Comparison of ENCODE assay signal across 1 cellular context in the genomic region with DNA sequence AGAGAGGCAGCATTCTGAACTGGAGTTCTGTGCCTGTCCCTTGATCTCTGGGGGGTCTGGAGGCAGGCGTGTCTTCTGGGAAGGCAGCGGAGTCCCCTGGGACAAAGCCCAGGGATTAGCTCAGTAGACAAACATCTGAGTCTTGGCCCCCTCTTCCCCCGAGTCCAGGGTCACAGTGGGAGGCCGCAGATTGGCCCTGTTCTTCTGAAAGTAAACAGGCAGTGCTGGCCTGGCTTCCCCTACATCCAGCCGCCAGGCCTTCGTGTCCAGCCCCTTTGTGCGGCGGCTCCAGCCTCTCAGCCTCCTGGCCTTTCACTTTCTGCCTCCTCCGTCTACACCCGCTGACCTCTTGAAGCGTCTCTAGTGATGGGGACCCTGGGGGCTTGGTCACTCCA.
TF ChIP-seq lines count a peak whose summit lies in the region.

No MANE protein-coding gene starts in this region.

TF ChIP-seq in HepG2, 621 proteins besides CTCF, POLR2A, EP300 and RAD21 (continued from another document and continues in another):
- TF ChIP-seq UBTF (CRISPR knock-in tag; IDR thresholded peaks at IDR 0.05) (peak; percentile 78), KDM2A (CRISPR knock-in tag; IDR thresholded peaks at IDR 0.05; ENCODE audit: borderline replicate concordance, low read depth) (peak; percentile 24; the same call in 1 of the 2 replicates), ZNF775 (CRISPR knock-in tag; IDR thresholded peaks at IDR 0.05; ENCODE audit: borderline replicate concordance) (no peak), KLF11 (CRISPR knock-in tag; IDR thresholded peaks at IDR 0.05) (no peak), ZBTB1 (CRISPR knock-in tag; IDR thresholded peaks at IDR 0.05; ENCODE audit: borderline replicate concordance) (no peak), ZBTB42 (CRISPR knock-in tag; IDR thresholded peaks at IDR 0.05) (peak; percentile 69; the same call in 1 of the 2 replicates), REL (CRISPR knock-in tag; conservative IDR thresholded peaks at IDR 0.05) (no peak), SRY (CRISPR knock-in tag; IDR thresholded peaks at IDR 0.05) (no peak), ZKSCAN1 (IDR thresholded peaks at IDR 0.05; ENCODE audit: low read length) (no peak), ZNF317 (CRISPR knock-in tag; IDR thresholded peaks at IDR 0.05) (0 out of 2 replicates have a peak, but pooled peaks have one; percentile 45), TBX3 (IDR thresholded peaks at IDR 0.05; ENCODE audit: borderline replicate concordance) (no peak), ZNF407 (CRISPR knock-in tag; IDR thresholded peaks at IDR 0.05; ENCODE audit: not compliant biosample characterization) (no peak), USF2 (IDR thresholded peaks at IDR 0.05; ENCODE audit: low read depth, low read length) (no peak), USF2 (CRISPR knock-in tag; IDR thresholded peaks at IDR 0.05; ENCODE audit: borderline replicate concordance) (no peak), GZF1 (CRISPR knock-in tag; IDR thresholded peaks at IDR 0.05) (no peak), ZNF609 (CRISPR knock-in tag; IDR thresholded peaks at IDR 0.05; ENCODE audit: borderline replicate concordance) (peak; percentile 80; the same call in 1 of the 2 replicates), ZFP36L1 (CRISPR knock-in tag; IDR thresholded peaks at IDR 0.05) (peak; percentile 42; the same call in 1 of the 2 replicates)
- TF ChIP-seq, protein P1, sequence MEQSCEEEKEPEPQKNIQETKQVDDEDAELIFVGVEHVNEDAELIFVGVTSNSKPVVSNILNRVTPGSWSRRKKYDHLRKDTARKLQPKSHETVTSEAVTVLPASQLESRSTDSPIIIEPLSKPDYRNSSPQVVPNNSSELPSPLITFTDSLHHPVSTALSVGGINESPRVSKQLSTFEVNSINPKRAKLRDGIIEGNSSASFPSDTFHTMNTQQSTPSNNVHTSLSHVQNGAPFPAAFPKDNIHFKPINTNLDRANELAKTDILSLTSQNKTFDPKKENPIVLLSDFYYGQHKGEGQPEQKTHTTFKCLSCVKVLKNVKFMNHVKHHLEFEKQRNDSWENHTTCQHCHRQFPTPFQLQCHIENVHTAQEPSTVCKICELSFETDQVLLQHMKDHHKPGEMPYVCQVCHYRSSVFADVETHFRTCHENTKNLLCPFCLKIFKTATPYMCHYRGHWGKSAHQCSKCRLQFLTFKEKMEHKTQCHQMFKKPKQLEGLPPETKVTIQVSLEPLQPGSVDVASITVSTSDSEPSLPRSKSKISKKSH (CRISPR knock-in tag; IDR thresholded peaks at IDR 0.05; ENCODE audit: borderline replicate concordance) = no peak
- TF ChIP-seq, protein P2, sequence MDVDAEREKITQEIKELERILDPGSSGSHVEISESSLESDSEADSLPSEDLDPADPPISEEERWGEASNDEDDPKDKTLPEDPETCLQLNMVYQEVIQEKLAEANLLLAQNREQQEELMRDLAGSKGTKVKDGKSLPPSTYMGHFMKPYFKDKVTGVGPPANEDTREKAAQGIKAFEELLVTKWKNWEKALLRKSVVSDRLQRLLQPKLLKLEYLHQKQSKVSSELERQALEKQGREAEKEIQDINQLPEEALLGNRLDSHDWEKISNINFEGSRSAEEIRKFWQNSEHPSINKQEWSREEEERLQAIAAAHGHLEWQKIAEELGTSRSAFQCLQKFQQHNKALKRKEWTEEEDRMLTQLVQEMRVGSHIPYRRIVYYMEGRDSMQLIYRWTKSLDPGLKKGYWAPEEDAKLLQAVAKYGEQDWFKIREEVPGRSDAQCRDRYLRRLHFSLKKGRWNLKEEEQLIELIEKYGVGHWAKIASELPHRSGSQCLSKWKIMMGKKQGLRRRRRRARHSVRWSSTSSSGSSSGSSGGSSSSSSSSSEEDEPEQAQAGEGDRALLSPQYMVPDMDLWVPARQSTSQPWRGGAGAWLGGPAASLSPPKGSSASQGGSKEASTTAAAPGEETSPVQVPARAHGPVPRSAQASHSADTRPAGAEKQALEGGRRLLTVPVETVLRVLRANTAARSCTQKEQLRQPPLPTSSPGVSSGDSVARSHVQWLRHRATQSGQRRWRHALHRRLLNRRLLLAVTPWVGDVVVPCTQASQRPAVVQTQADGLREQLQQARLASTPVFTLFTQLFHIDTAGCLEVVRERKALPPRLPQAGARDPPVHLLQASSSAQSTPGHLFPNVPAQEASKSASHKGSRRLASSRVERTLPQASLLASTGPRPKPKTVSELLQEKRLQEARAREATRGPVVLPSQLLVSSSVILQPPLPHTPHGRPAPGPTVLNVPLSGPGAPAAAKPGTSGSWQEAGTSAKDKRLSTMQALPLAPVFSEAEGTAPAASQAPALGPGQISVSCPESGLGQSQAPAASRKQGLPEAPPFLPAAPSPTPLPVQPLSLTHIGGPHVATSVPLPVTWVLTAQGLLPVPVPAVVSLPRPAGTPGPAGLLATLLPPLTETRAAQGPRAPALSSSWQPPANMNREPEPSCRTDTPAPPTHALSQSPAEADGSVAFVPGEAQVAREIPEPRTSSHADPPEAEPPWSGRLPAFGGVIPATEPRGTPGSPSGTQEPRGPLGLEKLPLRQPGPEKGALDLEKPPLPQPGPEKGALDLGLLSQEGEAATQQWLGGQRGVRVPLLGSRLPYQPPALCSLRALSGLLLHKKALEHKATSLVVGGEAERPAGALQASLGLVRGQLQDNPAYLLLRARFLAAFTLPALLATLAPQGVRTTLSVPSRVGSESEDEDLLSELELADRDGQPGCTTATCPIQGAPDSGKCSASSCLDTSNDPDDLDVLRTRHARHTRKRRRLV (CRISPR knock-in tag; IDR thresholded peaks at IDR 0.05) = no peak
- TF ChIP-seq, protein P3, sequence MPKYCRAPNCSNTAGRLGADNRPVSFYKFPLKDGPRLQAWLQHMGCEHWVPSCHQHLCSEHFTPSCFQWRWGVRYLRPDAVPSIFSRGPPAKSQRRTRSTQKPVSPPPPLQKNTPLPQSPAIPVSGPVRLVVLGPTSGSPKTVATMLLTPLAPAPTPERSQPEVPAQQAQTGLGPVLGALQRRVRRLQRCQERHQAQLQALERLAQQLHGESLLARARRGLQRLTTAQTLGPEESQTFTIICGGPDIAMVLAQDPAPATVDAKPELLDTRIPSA (CRISPR knock-in tag; IDR thresholded peaks at IDR 0.05; ENCODE audit: borderline replicate concordance) = no peak
- TF ChIP-seq, protein P4, sequence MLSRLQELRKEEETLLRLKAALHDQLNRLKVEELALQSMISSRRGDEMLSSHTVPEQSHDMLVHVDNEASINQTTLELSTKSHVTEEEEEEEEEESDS (CRISPR knock-in tag; IDR thresholded peaks at IDR 0.05; ENCODE audit: borderline replicate concordance) = no peak
